Comparison of ENCODE assay signal across 16 cellular contexts in genomic region chr18:13454363-13455150, GRCh38.
A peak's percentile ranks its signal among the peaks of the same experiment; 100 is the strongest.
DNase-seq lines count a peak whose midpoint lies in the region; TF ChIP-seq lines count a peak whose summit lies in the region.
"Had no signal": no experiment of that assay in that cellular context is flagged by ENCODE, and none has a peak within 500 bp of the region (broad histone marks: within the 10 kb centered on the region; RNA-seq: fewer than 3 reads in every experiment).

No MANE protein-coding gene starts in this region.

- H3K9me3 Mint-ChIP-seq in activated naive CD8-positive, alpha-beta T cell (ENCODE audit: low read depth): no peaks in the 10 kb centered on the region
- H3K9me3 Mint-ChIP-seq in activated naive CD8-positive, alpha-beta T cell treated with anti-CD3 and anti-CD28 coated beads for 36 hours: peaks cover 4% of the 10 kb centered on the region
- H3K9me3 Mint-ChIP-seq in H9: no peaks in the 10 kb centered on the region; a peak in 1 of 5 replicates

- TF ChIP-seq CTCF in H9 (conservative IDR thresholded peaks at IDR 0.05): no peak
- no peak for TF ChIP-seq CTCF in ascending aorta (IDR thresholded peaks at IDR 0.05)
- TF ChIP-seq CTCF in osteoblast (IDR thresholded peaks at IDR 0.05; ENCODE audit: extremely low read depth, low read depth, low read length): no peak

- peaks cover 38% of the 10 kb centered on the region for H3K4me1 Mint-ChIP-seq in activated naive CD8-positive, alpha-beta T cell (ENCODE audit: low read depth)
- peaks cover 46% of the 10 kb centered on the region for H3K4me1 Mint-ChIP-seq in activated naive CD8-positive, alpha-beta T cell treated with anti-CD3 and anti-CD28 coated beads for 36 hours
- peaks cover 45 to 48% of the 10 kb centered on the region in 2 experiments for H3K4me1 Mint-ChIP-seq in H9

- no peaks in the 10 kb centered on the region for H3K27me3 Mint-ChIP-seq in activated naive CD8-positive, alpha-beta T cell
- H3K27me3 Mint-ChIP-seq in activated naive CD8-positive, alpha-beta T cell treated with anti-CD3 and anti-CD28 coated beads for 36 hours: no peaks in the 10 kb centered on the region
- H3K27me3 Mint-ChIP-seq in H9 (ENCODE audit: low read depth): peaks cover 39% of the 10 kb centered on the region

- no peak overlapping the region for H3K4ac ChIP-seq in H9 (ENCODE audit: low read depth, low read length)

- H3K23ac ChIP-seq in H9 (ENCODE audit: insufficient read length, low read depth, low read length): no peak overlapping the region

- no peak overlapping the region for H3K56ac ChIP-seq in H9 (ENCODE audit: insufficient read length, low read depth, low read length)

- no peak overlapping the region for H2BK120ac ChIP-seq in H9 (ENCODE audit: low read depth, low read length, poor library complexity, severe bottlenecking)

- no peaks in the 10 kb centered on the region for H3K9me3 ChIP-seq in H9 (ENCODE audit: control insufficient read depth, low read depth, low read length)
- H3K9me3 ChIP-seq in ascending aorta: no peaks in the 10 kb centered on the region
- no peaks in the 10 kb centered on the region for H3K9me3 ChIP-seq in osteoblast (ENCODE audit: low read depth, low read length)

- H3K36me3 ChIP-seq in ascending aorta (no peaks in the 10 kb centered on the region), osteoblast (ENCODE audit: insufficient read depth, low read length) (no peaks in the 10 kb centered on the region)

- no peak overlapping the region; the same call in 1 of the 2 replicates for H3K14ac ChIP-seq in H9 (ENCODE audit: insufficient read depth, low read length)

- H4K8ac ChIP-seq in H9 (replicated peaks; ENCODE audit: insufficient read length, low read depth, low read length): no peak overlapping the region

- intact Hi-C loops in ascending aorta (cut with DNase I): no loop called here

- no peak overlapping the region for H2BK12ac ChIP-seq in H9 (ENCODE audit: insufficient read length, low read depth, low read length)

- H2BK20ac ChIP-seq in H9 (ENCODE audit: low read depth, low read length, poor library complexity, severe bottlenecking): no peak overlapping the region

- H3K79me2 ChIP-seq in H9 (ENCODE audit: insufficient read depth, low read length) (no peaks in the 10 kb centered on the region), osteoblast (ENCODE audit: insufficient read depth, low read length) (no peaks in the 10 kb centered on the region)

- H3K23me2 ChIP-seq in H9 (ENCODE audit: insufficient read length, low read depth, low read length, poor library complexity, severe bottlenecking): no peaks in the 10 kb centered on the region

- H3K36me3 Mint-ChIP-seq in activated naive CD8-positive, alpha-beta T cell: peaks cover 7% of the 10 kb centered on the region
- H3K36me3 Mint-ChIP-seq in activated naive CD8-positive, alpha-beta T cell treated with anti-CD3 and anti-CD28 coated beads for 36 hours: peaks cover 20% of the 10 kb centered on the region
- H3K36me3 Mint-ChIP-seq in H9 (ENCODE audit: insufficient read depth in 1 of 3, low read depth in 3 of 3): peaks cover 0 to 4% (median 0%) of the 10 kb centered on the region in 3 experiments; a peak in 2 of 7 replicates

- H2AK5ac ChIP-seq in H9 (ENCODE audit: insufficient read length, low read length): no peak overlapping the region

- no peak overlapping the region for H3K4me3 Mint-ChIP-seq in activated naive CD8-positive, alpha-beta T cell
- no peak overlapping the region for H3K4me3 Mint-ChIP-seq in activated naive CD8-positive, alpha-beta T cell treated with anti-CD3 and anti-CD28 coated beads for 36 hours
- H3K4me3 Mint-ChIP-seq in H9: no peak overlapping the region; a peak in 1 of 5 replicates
- H3K4me3 Mint-ChIP-seq: B cell had no signal

- WGBS in H9 (ENCODE audit: extremely low coverage, insufficient read length, low lambda C conversion rate): no CpG with 5 or more reads among the region's 12 CpGs

- H3K18ac ChIP-seq in H9 (ENCODE audit: insufficient read length, low read depth, low read length): no peak overlapping the region

- DNase-seq in activated naive CD8-positive, alpha-beta T cell treated with anti-CD3 and anti-CD28 coated beads for 36 hours: no peak
- DNase-seq in H9: peak; percentile 16
- peak in 1 of 2 donors; percentile 53 for DNase-seq in ascending aorta (ENCODE audit: low spot score in 2 of 2)
- peak; percentile 73 for DNase-seq in osteoblast (ENCODE audit: insufficient read length, low spot score, missing footprints)
- no peak for DNase-seq in T-helper 9 cell
- no peak for DNase-seq in SW 1271 (lab: John Stamatoyannopoulos, UW)
- DNase-seq: DMS153; GOT3; NCI-H1092; NCI-H187; NCI-H510A; NK-92 treated with Interleukin-12 subunit alpha and Interleukin-12 subunit beta, amount 100 ng/mL, for 24 hours; OCI-M1; RPMI8226 had no signal

- H3K9ac ChIP-seq in H9 (ENCODE audit: extremely low read depth, insufficient read length, low read length): no peak overlapping the region

- H2BK15ac ChIP-seq in H9 (ENCODE audit: low read depth, low read length): no peak overlapping the region

- peak overlapping the region; percentile 54 for H3K27ac Mint-ChIP-seq in activated naive CD8-positive, alpha-beta T cell
- no peak overlapping the region for H3K27ac Mint-ChIP-seq in activated naive CD8-positive, alpha-beta T cell treated with anti-CD3 and anti-CD28 coated beads for 36 hours
- H3K27ac Mint-ChIP-seq in H9: no peak overlapping the region
- H3K27ac Mint-ChIP-seq: B cell had no signal

- H3K4me2 ChIP-seq in H9 (ENCODE audit: insufficient read depth, insufficient read length, low read length) (no peak overlapping the region), osteoblast (ENCODE audit: insufficient read depth, low read length) (no peak overlapping the region)

- no peak overlapping the region for H2BK5ac ChIP-seq in H9 (ENCODE audit: insufficient read length, low read length)

- H3K4me3 ChIP-seq in ascending aorta: no peak overlapping the region
- H3K4me3 ChIP-seq in osteoblast (ENCODE audit: insufficient read depth, low read length): no peak overlapping the region

- H3K4me1 ChIP-seq in H9 (ENCODE audit: insufficient read depth, low read length) (peaks cover 11% of the 10 kb centered on the region; the same call in 1 of the 2 replicates), ascending aorta (peaks cover 17% of the 10 kb centered on the region in 2 donors), osteoblast (ENCODE audit: insufficient read depth, low read length) (no peaks in the 10 kb centered on the region)

- no peaks in the 10 kb centered on the region for H3K79me1 ChIP-seq in H9 (ENCODE audit: insufficient read depth, low read depth, low read length, poor library complexity, severe bottlenecking)

- H3T11ph ChIP-seq in H9 (ENCODE audit: low read length): no peak overlapping the region

- H4K5ac ChIP-seq in H9 (ENCODE audit: insufficient read length, low read depth, low read length): no peak overlapping the region

- H3K27ac ChIP-seq in H9 (ENCODE audit: insufficient read length, low read depth, low read length) (no peak overlapping the region), ascending aorta (peak overlapping the region; percentile 12 to 49), osteoblast (ENCODE audit: low read depth, low read length) (no peak overlapping the region)

- no peaks in the 10 kb centered on the region for H3K27me3 ChIP-seq in H9 (ENCODE audit: insufficient read depth, low read length)
- H3K27me3 ChIP-seq in ascending aorta: no peaks in the 10 kb centered on the region
- no peaks in the 10 kb centered on the region for H3K27me3 ChIP-seq in osteoblast (ENCODE audit: insufficient read depth, low read length)

- H4K20me1 ChIP-seq in H9 (ENCODE audit: control insufficient read depth, insufficient read depth, insufficient read length) (no peaks in the 10 kb centered on the region), osteoblast (ENCODE audit: insufficient read depth, low read length) (no peaks in the 10 kb centered on the region)

- H2AFZ ChIP-seq in H9 (ENCODE audit: low read length) (no peak overlapping the region), osteoblast (ENCODE audit: low read length) (no peak overlapping the region)

- no peak overlapping the region for H4K91ac ChIP-seq in H9 (ENCODE audit: insufficient read length, low read depth, low read length)

Comparison
In these comparisons a context has a peak if more than half of its experiments do, and no peak if none do; other contexts are left out.
1. DNase-seq: peak in H9 (single experiment) and osteoblast (single experiment); none in activated naive CD8-positive, alpha-beta T cell treated with anti-CD3 and anti-CD28 coated beads for 36 hours (single experiment), T-helper 9 cell (single experiment) and SW 1271 (0 of 2).
2. H3K27ac ChIP-seq: peak in ascending aorta (2 of 2); none in H9 (single experiment) and osteoblast (single experiment).